In the genomic region with DNA sequence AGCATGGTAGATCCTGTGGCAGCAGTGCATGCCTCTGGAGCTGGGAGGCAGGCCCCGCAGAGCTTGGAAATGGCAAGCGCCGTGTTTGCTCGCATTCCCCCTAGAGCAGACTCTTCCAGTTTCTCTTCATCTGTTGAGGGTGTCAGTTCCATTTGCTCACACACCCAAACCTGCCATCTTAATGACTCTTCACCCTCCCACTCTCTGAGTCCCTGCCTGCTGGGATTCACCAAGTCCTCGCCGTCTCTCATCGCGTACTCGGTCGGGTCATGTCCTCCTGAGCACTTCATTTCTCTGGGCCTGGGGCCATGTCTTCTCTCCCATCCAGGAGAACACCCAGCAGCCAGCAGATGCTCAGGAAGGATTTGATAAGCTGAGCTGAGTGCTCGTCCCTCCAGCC, we compare ENCODE assay signal across 23 cellular contexts.
"Had no signal": no experiment of that assay in that cellular context is flagged by ENCODE, and none has a peak within 500 bp of the region (broad histone marks: within the 10 kb centered on the region; RNA-seq: fewer than 3 reads in every experiment).

No MANE protein-coding gene starts in this region.

- H3K4me3 ChIP-seq: heart right ventricle, hepatocyte, left ventricle myocardium inferior, lung, neural progenitor cell, right atrium auricular region, right lobe of liver, smooth muscle cell, suprapubic skin, thoracic aorta, tibial artery, upper lobe of right lung, uterus had no signal

- H3K4me3 Mint-ChIP-seq: naive thymus-derived CD8-positive, alpha-beta T cell; nephron; neural progenitor cell; stimulated activated naive CD8-positive, alpha-beta T cell treated with anti-CD3 and anti-CD28 coated beads, Interleukin-15, Interleukin-2, amounts not matched to agents 100 ng/mL and 50 ng/mL, for 24 hours had no signal

- H3K36me3 ChIP-seq: neural progenitor cell, uterus had no signal

- DNase-seq: heart right ventricle; left ventricle myocardium inferior; naive thymus-derived CD8-positive, alpha-beta T cell; occipital lobe; stimulated activated CD4-positive, alpha-beta T cell treated with anti-CD3 and anti-CD28 coated beads, Interleukin-1b, Interleukin-23, amount 100 ng/mL, for 48 hours; stimulated activated CD4-positive, alpha-beta T cell treated with anti-CD3 and anti-CD28 coated beads, Interleukin-2, amount 100 ng/mL, for 48 hours; stimulated activated naive CD4-positive, alpha-beta T cell; tibial artery; trophoblast cell; upper lobe of right lung; uterus had no signal

- H3K27ac Mint-ChIP-seq: nephron; neural progenitor cell; stimulated activated naive CD8-positive, alpha-beta T cell treated with anti-CD3 and anti-CD28 coated beads, Interleukin-15, Interleukin-2, amounts not matched to agents 100 ng/mL and 50 ng/mL, for 24 hours had no signal

- H3K27me3 Mint-ChIP-seq: naive thymus-derived CD8-positive, alpha-beta T cell; stimulated activated naive CD8-positive, alpha-beta T cell treated with anti-CD3 and anti-CD28 coated beads, Interleukin-15, Interleukin-2, amounts not matched to agents 100 ng/mL and 50 ng/mL, for 24 hours had no signal

- H3K27me3 ChIP-seq: heart right ventricle, hepatocyte, neural progenitor cell, neutrophil, right atrium auricular region, right lobe of liver, suprapubic skin, tibial artery, upper lobe of right lung, uterus had no signal

- H3K9me3 Mint-ChIP-seq: naive thymus-derived CD8-positive, alpha-beta T cell; nephron; neural progenitor cell; stimulated activated naive CD8-positive, alpha-beta T cell treated with anti-CD3 and anti-CD28 coated beads, Interleukin-15, Interleukin-2, amounts not matched to agents 100 ng/mL and 50 ng/mL, for 24 hours had no signal

- H3K9ac ChIP-seq: neural progenitor cell, parathyroid adenoma had no signal

- H3K4me1 Mint-ChIP-seq: nephron, neural progenitor cell had no signal

- H3K27ac ChIP-seq: heart right ventricle, hepatocyte, left ventricle myocardium inferior, neural progenitor cell, neutrophil, parathyroid adenoma, right atrium auricular region, right lobe of liver, suprapubic skin, thoracic aorta, tibial artery, upper lobe of right lung, uterus had no signal

- H3K9me3 ChIP-seq: heart right ventricle, left ventricle myocardium inferior, neutrophil, right atrium auricular region, right lobe of liver, suprapubic skin, thoracic aorta, tibial artery, upper lobe of right lung, uterus had no signal

- H3K4me1 ChIP-seq: heart right ventricle, neural progenitor cell, parathyroid adenoma, right lobe of liver, suprapubic skin, tibial artery, upper lobe of right lung, uterus had no signal

- ATAC-seq: heart right ventricle; naive thymus-derived CD8-positive, alpha-beta T cell; right lobe of liver; upper lobe of right lung had no signal
